Comparison of ENCODE assay signal across 19 cellular contexts in the genomic region with DNA sequence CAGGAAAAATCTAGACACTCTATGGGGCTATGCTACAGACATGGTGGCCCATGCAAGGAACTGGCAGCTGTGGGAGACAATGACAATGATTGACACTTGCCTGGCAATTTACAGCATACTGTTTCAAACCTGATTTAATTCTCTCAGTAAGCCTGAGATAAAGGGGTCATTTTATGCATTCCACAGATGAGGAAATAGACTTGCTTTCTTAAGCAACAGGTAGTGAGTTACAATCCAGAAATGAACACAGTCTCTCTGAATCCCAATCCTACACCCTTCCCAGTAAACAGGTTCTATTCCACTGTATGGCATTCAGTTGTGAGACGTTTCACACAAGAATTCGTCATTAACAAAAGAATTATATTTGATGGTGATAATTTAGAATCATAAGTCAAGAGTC. TPM values are rescaled to one million over a fixed set of nuclear protein-coding genes. Genes with fewer than 3 reads are reported as not detected.
DNase-seq lines count a peak whose midpoint lies in the region; ATAC-seq and TF ChIP-seq lines count a peak whose summit lies in the region.
"Had no signal": no experiment of that assay in that cellular context is flagged by ENCODE, and none has a peak within 500 bp of the region (broad histone marks: within the 10 kb centered on the region; RNA-seq: fewer than 3 reads in every experiment).

No MANE protein-coding gene starts in this region.

- H3K4me3 Mint-ChIP-seq in chondrocyte (ENCODE audit: unreplicated experiment) = no peak overlapping the region
- H3K4me3 Mint-ChIP-seq: CD4-positive, alpha-beta T cell; GM23338 had no signal

- 93 to 95% (median 94%) methylated on average over 2 of the region's 2 CpGs for WGBS in heart left ventricle, 4 donors

- no peaks in the 10 kb centered on the region for H3K27me3 ChIP-seq in cardiac muscle cell
- H3K27me3 ChIP-seq in heart left ventricle = no peaks in the 10 kb centered on the region
- H3K27me3 ChIP-seq in SJCRH30 = no peaks in the 10 kb centered on the region

- intact Hi-C loops in heart left ventricle (cut with DNase I) = no loop called here

- H3K36me3 Mint-ChIP-seq in chondrocyte (ENCODE audit: low read depth) = no peaks in the 10 kb centered on the region

- H3K9me3 ChIP-seq in cardiac muscle cell (ENCODE audit: low read depth) = no peaks in the 10 kb centered on the region
- H3K9me3 ChIP-seq in heart left ventricle = no peaks in the 10 kb centered on the region
- H3K9me3 ChIP-seq in SJCRH30 (replicated peaks) = no peaks in the 10 kb centered on the region

- TF ChIP-seq CTCF in cardiac muscle cell (IDR thresholded peaks at IDR 0.05; ENCODE audit: low read depth, low read length) = no peak
- no peak for TF ChIP-seq CTCF in heart left ventricle (IDR thresholded peaks at IDR 0.05)
- TF ChIP-seq CTCF in NB4 (IDR thresholded peaks at IDR 0.05; ENCODE audit: low read depth, low read length) = no peak
- TF ChIP-seq CTCF in chondrocyte (IDR thresholded peaks at IDR 0.05) = no peak

- H3K4me3 ChIP-seq in cardiac muscle cell (no peak overlapping the region), heart left ventricle (no peak overlapping the region), NB4 (ENCODE audit: low read depth, low read length) (no peak overlapping the region), SJCRH30 (no peak overlapping the region)
- H3K4me3 ChIP-seq: GM23338, K562 had no signal

- H3K36me3 ChIP-seq in cardiac muscle cell (no peaks in the 10 kb centered on the region), heart left ventricle (no peaks in the 10 kb centered on the region), SJCRH30 (no peaks in the 10 kb centered on the region)

- H3K9me3 Mint-ChIP-seq in chondrocyte (ENCODE audit: low read depth) = peaks cover 5% of the 10 kb centered on the region
- H3K9me3 Mint-ChIP-seq: CD4-positive, alpha-beta T cell; GM23338 had no signal

- peak overlapping the region; percentile 85 for H3K27ac Mint-ChIP-seq in chondrocyte (ENCODE audit: unreplicated experiment)
- H3K27ac Mint-ChIP-seq: GM23338 had no signal

- DNase-seq in cardiac muscle cell (ENCODE audit: low read depth in 1 of 2, low spot score in 1 of 2) (peak in 1 of 2 donors; percentile 36), heart left ventricle (no peak), NB4 (ENCODE audit: low read depth) (peak; percentile 24), chondrocyte (ENCODE audit: low spot score) (no peak), SJCRH30 (no peak), caudate nucleus (lab: John Stamatoyannopoulos, UW) (no peak), mesenteric fat pad (ENCODE audit: low spot score) (no peak)
- DNase-seq: CD4-positive, alpha-beta T cell; DMS153; GDM1; HCEC 1CT; MV-4-11; NCI-H1417 treated with DMSO at 0.1 percent for 48 hours; NCI-H187 treated with DMSO at 0.1 percent for 48 hours; NCI-H526; PC-3 had no signal

- no peak for ATAC-seq in heart left ventricle
- ATAC-seq: GM23338, K562, PC-3 had no signal

- peaks cover 80% of the 10 kb centered on the region for H3K4me1 Mint-ChIP-seq in chondrocyte (ENCODE audit: low read depth)

- TF ChIP-seq POLR2A in heart left ventricle (IDR thresholded peaks at IDR 0.05) = no peak
- TF ChIP-seq POLR2A in NB4 (IDR thresholded peaks at IDR 0.05; ENCODE audit: extremely low read depth, insufficient read length) = no peak

- H3K27ac ChIP-seq in cardiac muscle cell = peak overlapping the region; percentile 36
- H3K27ac ChIP-seq in heart left ventricle = no peak overlapping the region
- H3K27ac ChIP-seq in SJCRH30 = no peak overlapping the region
- no peak overlapping the region for H3K27ac ChIP-seq in caudate nucleus (ENCODE audit: low read depth, low read length)
- H3K27ac ChIP-seq: RWPE1 had no signal

- H3K4me1 ChIP-seq in cardiac muscle cell (ENCODE audit: low read depth) (peaks cover 35% of the 10 kb centered on the region), heart left ventricle (peaks cover 0 to 47% (median 0%) of the 10 kb centered on the region in 12 donors), SJCRH30 (no peaks in the 10 kb centered on the region)

- H3K27me3 Mint-ChIP-seq in chondrocyte (ENCODE audit: low read depth) = no peaks in the 10 kb centered on the region
- H3K27me3 Mint-ChIP-seq: CD4-positive, alpha-beta T cell had no signal

RNA-seq across cellular contexts. Expression of a gene that starts 15.5 kb away (rescaled TPM):
- total RNA-seq in cardiac muscle cell (39.2 and 45.4 TPM in 2 replicates), heart left ventricle (10 to 100 TPM; 36.3 to 64.7 (median 53.4) TPM), chondrocyte (54.3 to 69.5 TPM (median 62.4 TPM) in 3 replicates), mesenteric fat pad (89.0 TPM)
- polyA plus RNA-seq in cardiac muscle cell (20.1 and 27.8 TPM in 2 replicates), heart left ventricle (10 to 100 TPM in 1 of 2 donors, 1 to 10 TPM in 1; 6.1 to 11.7 TPM)
- 32.7 and 40.3 TPM in 2 replicates for total RNA-seq in SJCRH30 (2014; rRNA removed; shearing (Covaris generic))
